ENCODE assay signal across 33 cellular contexts in the genomic region with DNA sequence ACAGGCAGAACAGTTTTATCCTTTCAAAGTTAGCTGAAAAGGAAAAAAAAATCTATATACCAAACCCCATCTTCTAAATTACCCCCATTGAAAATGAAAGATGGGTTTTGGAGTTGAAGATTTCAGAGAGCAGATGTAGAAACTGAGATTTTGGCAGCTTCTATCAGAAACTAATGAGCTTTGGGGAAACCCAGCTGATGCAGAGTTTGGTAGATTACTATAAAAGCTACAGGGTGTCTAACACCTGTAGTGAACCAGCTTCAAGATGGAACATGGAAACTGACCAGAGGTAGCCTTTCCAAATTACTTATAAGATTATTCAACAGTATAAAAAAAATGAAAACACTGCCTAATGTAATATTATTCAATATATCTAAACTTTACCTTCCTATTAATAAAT.
A peak's percentile ranks its signal among the peaks of the same experiment; 100 is the strongest.
DNase-seq lines count a peak whose midpoint lies in the region; ATAC-seq, FAIRE-seq and TF ChIP-seq lines count a peak whose summit lies in the region.
"Had no signal": no experiment of that assay in that cellular context is flagged by ENCODE, and none has a peak within 500 bp of the region (broad histone marks: within the 10 kb centered on the region; RNA-seq: fewer than 3 reads in every experiment).

No MANE protein-coding gene starts in this region.

- H3K27me3 ChIP-seq in GM12878 (replicated peaks in 1 of 2; ENCODE audit: control insufficient read depth in 2 of 2, insufficient read depth in 2 of 2, low read length in 1 of 2) (no peaks in the 10 kb centered on the region), psoas muscle (ENCODE audit: insufficient read depth in 3 of 3, low read length in 2 of 3) (no peaks in the 10 kb centered on the region)
- H3K27me3 ChIP-seq: hepatocyte, MG63, upper lobe of right lung had no signal

- H3K4me1 Mint-ChIP-seq in nephron progenitor cell = peaks cover 10% of the 10 kb centered on the region
- H3K4me1 Mint-ChIP-seq: activated CD8-positive, alpha-beta memory T cell treated with anti-CD3 and anti-CD28 coated beads, Interleukin-2, amount 10 ng/mL, durations not matched to agents 7 days and 5 days; activated naive CD8-positive, alpha-beta T cell treated with anti-CD3 and anti-CD28 coated beads for 36 hours; naive thymus-derived CD8-positive, alpha-beta T cell; stimulated activated naive B cell treated with anti-CD40 and anti-IgM and Interleukin-4, amounts not matched to agents 10 μg/mL and 1 μg/mL and 100 μg/mL, for 72 hours; T-helper 17 cell had no signal

- BruUV-seq in GM12878 (replicated peaks; lab: Mats Ljungman, UMichigan) = no TSS peak

- no peaks in the 10 kb centered on the region for H3K9me3 ChIP-seq in GM12878 (replicated peaks; ENCODE audit: control insufficient read depth, insufficient read depth, low read length)
- no peaks in the 10 kb centered on the region for H3K9me3 ChIP-seq in psoas muscle
- H3K9me3 ChIP-seq: MG63, upper lobe of right lung had no signal

- no peak overlapping the region for H3K9ac ChIP-seq in GM12878 (ENCODE audit: control insufficient read depth, insufficient read depth, low read length)

- no peaks in the 10 kb centered on the region for H3K79me2 ChIP-seq in GM12878 (ENCODE audit: control insufficient read depth, insufficient read depth, low read length)
- H3K79me2 ChIP-seq: hepatocyte had no signal

- ATAC-seq in GM18858 (IDR thresholded peaks at IDR 0.05; ENCODE audit: unreplicated experiment) = peak; percentile 45
- ATAC-seq in GM21360 (IDR thresholded peaks at IDR 0.05; ENCODE audit: unreplicated experiment) = peak; percentile 74
- ATAC-seq in HG03025 (IDR thresholded peaks at IDR 0.05; ENCODE audit: low FRiP score, unreplicated experiment) = peak; percentile 65
- peak; percentile 59 for ATAC-seq in GM12878
- no peak for ATAC-seq in GM21367 (IDR thresholded peaks at IDR 0.05; ENCODE audit: unreplicated experiment)
- ATAC-seq in psoas muscle = no peak
- ATAC-seq: activated CD8-positive, alpha-beta memory T cell treated with anti-CD3 and anti-CD28 coated beads, Interleukin-2, amount 10 ng/mL, durations not matched to agents 7 days and 5 days; activated T-cell treated with anti-CD3 and anti-CD28 coated beads, Interleukin-2, amount 50 U/mL, for 4 hours; naive thymus-derived CD8-positive, alpha-beta T cell; stimulated activated naive B cell treated with anti-CD40 and anti-IgM and Interleukin-4, amounts not matched to agents 10 μg/mL and 1 μg/mL and 100 μg/mL, for 72 hours; T-helper 17 cell; upper lobe of right lung had no signal

- TF ChIP-seq CTCF in GM12878 (IDR thresholded peaks at IDR 0.05 in 2 of 3, conservative IDR thresholded peaks at IDR 0.05 in 1 of 3; ENCODE audit: control insufficient read depth in 2 of 3, extremely low read depth in 1 of 3, insufficient read depth in 1 of 3, low read depth in 3 of 3, low read length in 3 of 3) (no peak), psoas muscle (IDR thresholded peaks at IDR 0.05) (no peak), nephron progenitor cell (IDR thresholded peaks at IDR 0.05) (no peak)

- FAIRE-seq in GM12878 (lab: Jason Lieb, UNC) = no peak
- FAIRE-seq: frontal cortex, GM12892, H54, TTC549 had no signal

- no peaks in the 10 kb centered on the region for H3K4me1 ChIP-seq in GM12878 (ENCODE audit: control insufficient read depth, insufficient read depth, low read length)
- no peaks in the 10 kb centered on the region for H3K4me1 ChIP-seq in psoas muscle
- H3K4me1 ChIP-seq: upper lobe of right lung had no signal

- intact Hi-C loops in GM12878 (cut with micrococcal nuclease; ENCODE audit: unreplicated experiment) (no loop called here), psoas muscle (cut with DNase I) (no loop called here)

- CTCF ChIA-PET in GM12878 (lab: Yijun Ruan, JAX) = no interaction called here

- H3K4me3 ChIP-seq in GM12878 = no peak overlapping the region
- no peak overlapping the region for H3K4me3 ChIP-seq in psoas muscle
- H3K4me3 ChIP-seq: hepatocyte, MG63, upper lobe of right lung had no signal

- SMC1A ChIA-PET in GM12878 (lab: Charles Lee; ENCODE audit: uncharacterized antibody, unreplicated experiment) = interaction anchor here (0.9 kb wide), 1 partner anchor 11 kb away, joined by 3 read pairs; no protein-coding TSS in a partner anchor

- DNase-seq in GM12878 (ENCODE audit: low read depth, low spot score) = no peak
- DNase-seq in psoas muscle = no peak
- no peak for DNase-seq in HT-29 (ENCODE audit: low spot score)
- no peak for DNase-seq in nephron progenitor cell
- DNase-seq: activated CD4-positive, alpha-beta T cell treated with anti-CD3 and anti-CD28 coated beads, Interleukin-2, amount 50 U/mL, for 1 hour; activated CD4-positive, CD25-positive, alpha-beta regulatory T cell; activated CD8-positive, alpha-beta memory T cell treated with anti-CD3 and anti-CD28 coated beads, Interleukin-2, amount 10 ng/mL, durations not matched to agents 7 days and 5 days; activated gamma-delta T cell; activated naive CD8-positive, alpha-beta T cell treated with anti-CD3 and anti-CD28 coated beads for 36 hours; activated T-cell treated with anti-CD3 and anti-CD28 coated beads, Interleukin-2, amount 50 U/mL, for 4 hours; aorta; EL; KG1; MG63; naive thymus-derived CD8-positive, alpha-beta T cell; NCI-H1417 treated with DMSO at 0.1 percent for 48 hours; NCI-H2081; NCI-H2227 treated with DMSO at 0.1 percent for 48 hours; NCI-H526; occipital lobe; Right ventricle myocardium superior; stimulated activated naive B cell treated with anti-CD40 and anti-IgM and Interleukin-4, amounts not matched to agents 10 μg/mL and 1 μg/mL and 100 μg/mL, for 72 hours; T-helper 17 cell; upper lobe of right lung had no signal

- in situ Hi-C loops in GM12878 (cut with MboI) = no loop called here

- H3K27ac ChIP-seq in GM12878 (ENCODE audit: control insufficient read depth, insufficient read depth) = no peak overlapping the region
- H3K27ac ChIP-seq in psoas muscle = no peak overlapping the region
- H3K27ac ChIP-seq: hepatocyte, upper lobe of right lung had no signal

- no peak overlapping the region for H3K4me2 ChIP-seq in GM12878 (ENCODE audit: control insufficient read depth, insufficient read depth)
- H3K4me2 ChIP-seq: hepatocyte had no signal

- H3K36me3 ChIP-seq in GM12878 (ENCODE audit: control insufficient read depth in 2 of 2, insufficient read depth in 2 of 2, low read length in 1 of 2) (no peaks in the 10 kb centered on the region), psoas muscle (ENCODE audit: insufficient read depth in 1 of 2, low read depth in 1 of 2) (no peaks in the 10 kb centered on the region)
- H3K36me3 ChIP-seq: MG63, upper lobe of right lung had no signal

- RAD21 ChIA-PET in GM12878 (lab: Charles Lee; ENCODE audit: unreplicated experiment) = no interaction called here

- no peaks in the 10 kb centered on the region for H4K20me1 ChIP-seq in GM12878 (ENCODE audit: control insufficient read depth, insufficient read depth)

- H3K4me3 Mint-ChIP-seq in nephron progenitor cell = no peak overlapping the region
- H3K4me3 Mint-ChIP-seq: activated CD8-positive, alpha-beta memory T cell treated with anti-CD3 and anti-CD28 coated beads, Interleukin-2, amount 10 ng/mL, durations not matched to agents 7 days and 5 days; activated naive CD8-positive, alpha-beta T cell treated with anti-CD3 and anti-CD28 coated beads for 36 hours; activated T-cell treated with anti-CD3 and anti-CD28 coated beads, Interleukin-2, amount 50 U/mL, for 4 hours; naive thymus-derived CD8-positive, alpha-beta T cell; stimulated activated naive B cell treated with anti-CD40 and anti-IgM and Interleukin-4, amounts not matched to agents 10 μg/mL and 1 μg/mL and 100 μg/mL, for 72 hours; T-helper 17 cell had no signal

- H2AFZ ChIP-seq in GM12878 (ENCODE audit: control insufficient read depth, low read depth, low read length) = no peak overlapping the region
- H2AFZ ChIP-seq: hepatocyte had no signal

- no peak for TF ChIP-seq EP300 in GM12878 (IDR thresholded peaks at IDR 0.05; ENCODE audit: borderline replicate concordance in 1 of 2, control insufficient read depth in 1 of 2, low read depth in 2 of 2, low read length in 2 of 2)

- no peaks in the 10 kb centered on the region for H3K36me3 Mint-ChIP-seq in nephron progenitor cell (ENCODE audit: low read depth)
- H3K36me3 Mint-ChIP-seq: activated CD8-positive, alpha-beta memory T cell treated with anti-CD3 and anti-CD28 coated beads, Interleukin-2, amount 10 ng/mL, durations not matched to agents 7 days and 5 days; activated naive CD8-positive, alpha-beta T cell treated with anti-CD3 and anti-CD28 coated beads for 36 hours; naive thymus-derived CD8-positive, alpha-beta T cell; stimulated activated naive B cell treated with anti-CD40 and anti-IgM and Interleukin-4, amounts not matched to agents 10 μg/mL and 1 μg/mL and 100 μg/mL, for 72 hours had no signal

- no peak for TF ChIP-seq RAD21 in GM12878 (IDR thresholded peaks at IDR 0.05; ENCODE audit: insufficient read depth, low read depth, low read length)

- H3K27ac Mint-ChIP-seq in nephron progenitor cell = no peak overlapping the region
- H3K27ac Mint-ChIP-seq: activated CD8-positive, alpha-beta memory T cell treated with anti-CD3 and anti-CD28 coated beads, Interleukin-2, amount 10 ng/mL, durations not matched to agents 7 days and 5 days; activated naive CD8-positive, alpha-beta T cell treated with anti-CD3 and anti-CD28 coated beads for 36 hours; naive thymus-derived CD8-positive, alpha-beta T cell; stimulated activated naive B cell treated with anti-CD40 and anti-IgM and Interleukin-4, amounts not matched to agents 10 μg/mL and 1 μg/mL and 100 μg/mL, for 72 hours; T-helper 17 cell had no signal

- no peaks in the 10 kb centered on the region for H3K27me3 Mint-ChIP-seq in nephron progenitor cell (ENCODE audit: low read depth, poor library complexity)
- H3K27me3 Mint-ChIP-seq: activated CD8-positive, alpha-beta memory T cell treated with anti-CD3 and anti-CD28 coated beads, Interleukin-2, amount 10 ng/mL, durations not matched to agents 7 days and 5 days; activated naive CD8-positive, alpha-beta T cell treated with anti-CD3 and anti-CD28 coated beads for 36 hours; naive thymus-derived CD8-positive, alpha-beta T cell; stimulated activated naive B cell treated with anti-CD40 and anti-IgM and Interleukin-4, amounts not matched to agents 10 μg/mL and 1 μg/mL and 100 μg/mL, for 72 hours; T-helper 17 cell had no signal

- no peak for TF ChIP-seq POLR2A in GM12878 (IDR thresholded peaks at IDR 0.05; ENCODE audit: low read depth, low read length)

- POLR2A ChIA-PET in GM12878 (lab: Charles Lee) = no interaction called here

- no peaks in the 10 kb centered on the region for H3K9me3 Mint-ChIP-seq in nephron progenitor cell
- H3K9me3 Mint-ChIP-seq: activated naive CD8-positive, alpha-beta T cell treated with anti-CD3 and anti-CD28 coated beads for 36 hours; activated T-cell treated with anti-CD3 and anti-CD28 coated beads, Interleukin-2, amount 50 U/mL, for 4 hours; stimulated activated naive B cell treated with anti-CD40 and anti-IgM and Interleukin-4, amounts not matched to agents 10 μg/mL and 1 μg/mL and 100 μg/mL, for 72 hours had no signal

TF ChIP-seq in GM12878, 131 proteins besides CTCF, POLR2A, EP300 and RAD21 (continues in another document):
- no peak for TF ChIP-seq NFYA (IDR thresholded peaks at IDR 0.05; ENCODE audit: borderline replicate concordance, low read depth, low read length)

Comparison
In these comparisons a context has a peak if more than half of its experiments do, and no peak if none do; other contexts are left out.
1. ATAC-seq: peak in GM18858 (single experiment), GM21360 (single experiment), HG03025 (single experiment) and GM12878 (single experiment); none in GM21367 (single experiment) and psoas muscle (0 of 4).